Comparison of ENCODE assay signal across 10 cellular contexts in genomic region chr5:119318256-119318914, GRCh38. TPM values are rescaled to one million over a fixed set of nuclear protein-coding genes. Genes with fewer than 3 reads are reported as not detected.
DNase-seq lines count a peak whose midpoint lies in the region; ATAC-seq, FAIRE-seq and TF ChIP-seq lines count a peak whose summit lies in the region.
"Had no signal": no experiment of that assay in that cellular context is flagged by ENCODE, and none has a peak within 500 bp of the region (broad histone marks: within the 10 kb centered on the region; RNA-seq: fewer than 3 reads in every experiment).

No MANE protein-coding gene starts in this region.

- H3K9me3 Mint-ChIP-seq in CD4-positive, CD25-positive, alpha-beta regulatory T cell, result no peaks in the 10 kb centered on the region
- H3K9me3 Mint-ChIP-seq: CD14-positive monocyte had no signal

- WGBS in K562 (ENCODE audit: insufficient coverage, low coverage, missing lambda C conversion rate), result 19% methylated on average over 6 of the region's 7 CpGs

- TF ChIP-seq POLR2A in K562 (conservative IDR thresholded peaks at IDR 0.05), result no peak

- no peaks in the 10 kb centered on the region for H3K27me3 Mint-ChIP-seq in CD4-positive, CD25-positive, alpha-beta regulatory T cell

- FAIRE-seq in GM19239 (lab: Jason Lieb, UNC) (peak; percentile 45), K562 (lab: Jason Lieb, UNC) (peak; percentile 51)

- intact Hi-C loops in K562 (cut with micrococcal nuclease), result loop anchor here (10.0 kb wide), 1 partner anchor 294 kb away; no protein-coding TSS in a partner anchor

- H3K9me3 ChIP-seq in CD4-positive, CD25-positive, alpha-beta regulatory T cell (ENCODE audit: control insufficient read depth in 2 of 2, low read length in 2 of 2), result no peaks in the 10 kb centered on the region
- no peaks in the 10 kb centered on the region for H3K9me3 ChIP-seq in K562 (replicated peaks; ENCODE audit: control insufficient read depth, insufficient read depth, low read depth, low read length)
- H3K9me3 ChIP-seq: vagina had no signal

- no peaks in the 10 kb centered on the region for H4K20me1 ChIP-seq in K562 (replicated peaks; ENCODE audit: control insufficient read depth, insufficient read depth, low read length)

- 0 out of 2 replicates have a peak overlapping the region, but pooled peaks have one; percentile 14 for H2AFZ ChIP-seq in K562 (ENCODE audit: low read depth, low read length)

- H3K27ac Mint-ChIP-seq in CD4-positive, CD25-positive, alpha-beta regulatory T cell, result peak overlapping the region; percentile 18 to 92 (median 71)

- CTCF ChIA-PET in K562 (lab: Yijun Ruan, JAX; ENCODE audit: low intra/inter-chr PET ratio), result no interaction called here

- peak overlapping the region; percentile 58 for H3K27ac ChIP-seq in CD4-positive, CD25-positive, alpha-beta regulatory T cell (ENCODE audit: insufficient read depth, low read length, poor library complexity, severe bottlenecking)
- peak overlapping the region; percentile 92 for H3K27ac ChIP-seq in K562 (ENCODE audit: extremely low read depth, low read depth, low read length)
- H3K27ac ChIP-seq: vagina had no signal

- DNase-seq in CD4-positive, CD25-positive, alpha-beta regulatory T cell, result peak in 1 of 3 donors; percentile 58
- DNase-seq in GM19239 (ENCODE audit: insufficient read length, low spot score), result no peak
- peak in 1 of 4 experiments; percentile 68 for DNase-seq in K562 (ENCODE audit: extremely low read depth in 1 of 4, low spot score in 3 of 4)
- DNase-seq in NCI-H187 (lab: John Stamatoyannopoulos, UW), result no peak
- no peak for DNase-seq in NCI-H526 (lab: John Stamatoyannopoulos, UW)
- no peak for DNase-seq in DMS114 treated with DMSO at 0.1 percent for 48 hours (lab: John Stamatoyannopoulos, UW; ENCODE audit: unreplicated experiment)
- DNase-seq in NCI-H1092 treated with DMSO at 0.1 percent for 48 hours (lab: John Stamatoyannopoulos, UW), result no peak

- H3K4me3 Mint-ChIP-seq in CD4-positive, CD25-positive, alpha-beta regulatory T cell, result peak overlapping the region; percentile 2 to 73 (median 70)
- H3K4me3 Mint-ChIP-seq: CD14-positive monocyte had no signal

- H3K4me2 ChIP-seq in K562 (ENCODE audit: insufficient read depth, low read length), result peak overlapping the region; percentile 95

- H3K79me2 ChIP-seq in K562 (ENCODE audit: control insufficient read depth, insufficient read depth, low read length), result peaks cover 80% of the 10 kb centered on the region

- POLR2A ChIA-PET in K562 (lab: Yijun Ruan, JAX), result interaction anchor here (0.6 kb wide), 1 partner anchor 19 kb away, joined by 3 read pairs; no protein-coding TSS in a partner anchor

- in situ Hi-C loops in K562 (cut with MboI), result no loop called here

- peaks cover 61 to 97% (median 82%) of the 10 kb centered on the region in 4 donors for H3K4me1 Mint-ChIP-seq in CD4-positive, CD25-positive, alpha-beta regulatory T cell

- TF ChIP-seq CTCF in K562 (IDR thresholded peaks at IDR 0.05 in 2 of 3, conservative IDR thresholded peaks at IDR 0.05 in 1 of 3; ENCODE audit: insufficient read depth in 2 of 3, low read depth in 1 of 3, low read length in 3 of 3), result no peak

- no peak for TF ChIP-seq RAD21 in K562 (CRISPR knock-in tag; conservative IDR thresholded peaks at IDR 0.05 in 1 of 2, IDR thresholded peaks at IDR 0.05 in 1 of 2)

- peak overlapping the region; percentile 29 for H3K4me3 ChIP-seq in CD4-positive, CD25-positive, alpha-beta regulatory T cell (ENCODE audit: low read depth, low read length)
- H3K4me3 ChIP-seq in K562, result no peak overlapping the region
- H3K4me3 ChIP-seq: vagina had no signal

- no TSS peak for BruUV-seq in K562 (replicated peaks; lab: Mats Ljungman, UMichigan)

- H3K9ac ChIP-seq in K562 (ENCODE audit: insufficient read depth in 1 of 2, low read depth in 2 of 2, low read length in 2 of 2), result peak overlapping the region in 1 of 2 experiments; percentile 35; a peak in 1 of 4 replicates

- H3K9me1 ChIP-seq in K562 (ENCODE audit: control insufficient read depth, insufficient read depth, low read length), result no peaks in the 10 kb centered on the region

- no peaks in the 10 kb centered on the region for H3K27me3 ChIP-seq in CD4-positive, CD25-positive, alpha-beta regulatory T cell (ENCODE audit: control insufficient read depth, insufficient read depth, low read length)
- no peaks in the 10 kb centered on the region for H3K27me3 ChIP-seq in K562 (ENCODE audit: control insufficient read depth in 2 of 2, insufficient read depth in 2 of 2, low read length in 2 of 2)
- H3K27me3 ChIP-seq: vagina had no signal

- H3K36me3 Mint-ChIP-seq in CD4-positive, CD25-positive, alpha-beta regulatory T cell, result peaks cover 22% of the 10 kb centered on the region

- TF ChIP-seq EP300 in K562 (IDR thresholded peaks at IDR 0.05; ENCODE audit: low read length), result 0 out of 2 replicates have a peak, but pooled peaks have one; percentile 15

- H3K36me3 ChIP-seq in CD4-positive, CD25-positive, alpha-beta regulatory T cell (ENCODE audit: control insufficient read depth, insufficient read depth, low read length), result peaks cover 7% of the 10 kb centered on the region
- H3K36me3 ChIP-seq in K562 (ENCODE audit: control insufficient read depth, insufficient read depth, low read length), result no peaks in the 10 kb centered on the region; the same call in 2 of the 3 replicates
- H3K36me3 ChIP-seq: vagina had no signal

- peak in 1 of 2 donors; percentile 14 for ATAC-seq in CD4-positive, CD25-positive, alpha-beta regulatory T cell (ENCODE audit: low read depth in 2 of 2)
- peak; percentile 42 for ATAC-seq in HG03457 (IDR thresholded peaks at IDR 0.05; ENCODE audit: unreplicated experiment)
- no peak for ATAC-seq in K562

- H3K4me1 ChIP-seq in CD4-positive, CD25-positive, alpha-beta regulatory T cell (ENCODE audit: control insufficient read depth, insufficient read depth, low read length, poor library complexity, severe bottlenecking), result peaks cover 98% of the 10 kb centered on the region
- peaks cover 33 to 58% of the 10 kb centered on the region in 2 experiments for H3K4me1 ChIP-seq in K562 (replicated peaks in 1 of 2; ENCODE audit: control insufficient read depth in 2 of 2, insufficient read depth in 2 of 2, low read length in 2 of 2)

TF ChIP-seq in K562, 482 proteins besides CTCF, POLR2A, EP300 and RAD21 (continues in another document):
- TF ChIP-seq PCBP2 (IDR thresholded peaks at IDR 0.05; ENCODE audit: low read depth, low read length, poor library complexity, severe bottlenecking), result no peak
- TF ChIP-seq SRF (CRISPR knock-in tag; IDR thresholded peaks at IDR 0.05), result no peak
- TF ChIP-seq ZNF197 (CRISPR knock-in tag; IDR thresholded peaks at IDR 0.05; ENCODE audit: low read depth), result no peak
- no peak for TF ChIP-seq NR4A1 (CRISPR knock-in tag; IDR thresholded peaks at IDR 0.05)
- no peak for TF ChIP-seq NR4A1 (tag; IDR thresholded peaks at IDR 0.05)
- TF ChIP-seq HDAC1 (IDR thresholded peaks at IDR 0.05), result 0 out of 4 replicates have a peak, but pooled peaks of 1 of the 2 experiments have one; percentile 28
- TF ChIP-seq ZBTB26 (CRISPR knock-in tag; IDR thresholded peaks at IDR 0.05), result no peak
- TF ChIP-seq SMC3 (conservative IDR thresholded peaks at IDR 0.05; ENCODE audit: insufficient read depth, low read depth, low read length), result no peak

RNA-seq across cellular contexts. Expression of gene TNFAIP8, which starts 37.4 kb away (rescaled TPM):
- 120 TPM for total RNA-seq in CD4-positive, CD25-positive, alpha-beta regulatory T cell
- polyA plus RNA-seq in CD4-positive, CD25-positive, alpha-beta regulatory T cell, result 100 to 1,000 TPM; 183 to 244 (median 202) TPM
- total RNA-seq in K562 (2011; cell fraction: chromatin; rRNA removed; ENCODE audit: low replicate concordance), result 10.6 and 20.5 TPM in 2 replicates
- total RNA-seq in K562 (2011; cell fraction: nucleolus; rRNA removed), result 7.8 and 9.0 TPM in 2 replicates
- 12.6 and 24.7 TPM in 2 replicates for total RNA-seq in K562 (2011; cell fraction: nucleoplasm; rRNA removed)
- total RNA-seq in K562 (2014; rRNA removed) (42.0 and 46.0 TPM in 2 replicates), K562 (2014; rRNA removed; fragmentation: Illumina TruSeq; extraction: Trizol) (38.5 and 47.4 TPM in 2 replicates), K562 (2015; rRNA removed; fragmentation: Illumina TruSeq; extraction: Trizol) (44.8 and 47.0 TPM in 2 replicates), K562 (2021) (33.6 and 36.7 TPM in 2 replicates)
- polyA plus RNA-seq in K562 (2011; rRNA removed) (44.6 and 52.2 TPM in 2 replicates), K562 (2014; fragmentation: Illumina TruSeq; extraction: Trizol) (49.3 and 57.3 TPM in 2 replicates), K562 (2014; fragmentation: Nextera tagmentation; extraction: Ambion mirVana) (10 to 100 TPM; 29.9 to 34.3 TPM), K562 (2014; rRNA removed) (35.8 and 47.6 TPM in 2 replicates)
- 35.0 and 41.8 TPM in 2 replicates for polyA plus RNA-seq in K562 (2011; cell fraction: cytosol; rRNA removed)
- polyA plus RNA-seq in K562 (2011; cell fraction: nucleus; rRNA removed), result 20.2 and 24.7 TPM in 2 replicates
- polyA plus RNA-seq in K562 (2012), result 37.7 and 53.3 TPM in 2 replicates
- polyA minus RNA-seq in K562 (2011; rRNA and poly(A)+ RNA removed), result 45.1 and 60.6 TPM in 2 replicates
- 38.1 and 47.6 TPM in 2 replicates for polyA minus RNA-seq in K562 (2011; cell fraction: cytosol; rRNA and poly(A)+ RNA removed)
- 9.3 and 20.3 TPM in 2 replicates for polyA minus RNA-seq in K562 (2011; cell fraction: nucleus; rRNA and poly(A)+ RNA removed)
